1 cellular context compared by ENCODE assay signal in the genomic region with DNA sequence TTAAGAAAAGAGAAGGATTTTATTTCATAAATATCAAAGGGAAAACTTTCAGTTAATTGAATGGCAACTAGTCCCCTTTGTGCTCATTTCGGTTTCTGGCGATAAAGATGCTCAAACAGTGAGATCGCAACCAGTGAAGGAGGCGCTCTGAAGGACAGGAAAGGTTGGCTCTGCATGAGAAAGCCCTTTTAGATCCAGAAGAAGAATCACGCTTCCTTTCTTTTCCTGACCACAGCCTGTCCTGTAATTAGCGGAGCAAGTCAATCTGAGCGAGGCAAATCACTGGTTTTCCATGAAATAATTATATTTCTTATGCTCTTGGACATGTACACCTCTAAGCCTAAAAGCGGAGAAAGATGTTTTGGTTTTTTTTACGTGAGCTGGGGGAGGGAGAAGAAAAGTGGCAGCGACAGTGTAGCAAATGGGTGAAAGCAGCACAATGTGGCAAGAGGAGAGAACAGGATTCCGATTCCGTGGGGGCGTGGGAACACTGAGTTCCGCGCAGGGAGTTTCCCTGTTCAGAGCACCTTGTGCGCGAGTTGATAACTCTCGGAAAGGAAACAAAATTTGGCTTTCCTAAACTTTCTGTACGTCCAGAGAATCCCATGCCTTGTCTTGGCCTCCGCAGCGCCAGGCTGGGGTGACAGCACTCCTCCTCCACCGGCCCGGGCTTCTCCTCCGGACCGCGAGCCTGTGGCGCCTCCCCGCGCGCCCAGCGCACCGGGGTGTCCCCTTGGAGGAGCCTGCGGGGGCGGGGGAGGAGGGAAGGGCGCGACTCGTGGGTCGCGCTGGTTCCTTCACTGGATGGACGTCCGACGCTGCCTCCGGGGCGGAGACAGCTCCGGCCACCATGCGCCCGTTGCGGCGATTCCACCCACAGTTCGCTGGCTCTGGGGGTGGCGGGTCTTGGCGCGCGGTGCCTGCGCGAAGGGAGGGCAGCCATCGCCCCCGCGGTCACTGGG.
A peak's percentile ranks its signal among the peaks of the same experiment; 100 is the strongest.
TF ChIP-seq lines count a peak whose summit lies in the region.

No MANE protein-coding gene starts in this region.

TF ChIP-seq in K562, 482 proteins besides CTCF, POLR2A, EP300 and RAD21 (continued from another document and continues in another):
- TF ChIP-seq, protein P1, sequence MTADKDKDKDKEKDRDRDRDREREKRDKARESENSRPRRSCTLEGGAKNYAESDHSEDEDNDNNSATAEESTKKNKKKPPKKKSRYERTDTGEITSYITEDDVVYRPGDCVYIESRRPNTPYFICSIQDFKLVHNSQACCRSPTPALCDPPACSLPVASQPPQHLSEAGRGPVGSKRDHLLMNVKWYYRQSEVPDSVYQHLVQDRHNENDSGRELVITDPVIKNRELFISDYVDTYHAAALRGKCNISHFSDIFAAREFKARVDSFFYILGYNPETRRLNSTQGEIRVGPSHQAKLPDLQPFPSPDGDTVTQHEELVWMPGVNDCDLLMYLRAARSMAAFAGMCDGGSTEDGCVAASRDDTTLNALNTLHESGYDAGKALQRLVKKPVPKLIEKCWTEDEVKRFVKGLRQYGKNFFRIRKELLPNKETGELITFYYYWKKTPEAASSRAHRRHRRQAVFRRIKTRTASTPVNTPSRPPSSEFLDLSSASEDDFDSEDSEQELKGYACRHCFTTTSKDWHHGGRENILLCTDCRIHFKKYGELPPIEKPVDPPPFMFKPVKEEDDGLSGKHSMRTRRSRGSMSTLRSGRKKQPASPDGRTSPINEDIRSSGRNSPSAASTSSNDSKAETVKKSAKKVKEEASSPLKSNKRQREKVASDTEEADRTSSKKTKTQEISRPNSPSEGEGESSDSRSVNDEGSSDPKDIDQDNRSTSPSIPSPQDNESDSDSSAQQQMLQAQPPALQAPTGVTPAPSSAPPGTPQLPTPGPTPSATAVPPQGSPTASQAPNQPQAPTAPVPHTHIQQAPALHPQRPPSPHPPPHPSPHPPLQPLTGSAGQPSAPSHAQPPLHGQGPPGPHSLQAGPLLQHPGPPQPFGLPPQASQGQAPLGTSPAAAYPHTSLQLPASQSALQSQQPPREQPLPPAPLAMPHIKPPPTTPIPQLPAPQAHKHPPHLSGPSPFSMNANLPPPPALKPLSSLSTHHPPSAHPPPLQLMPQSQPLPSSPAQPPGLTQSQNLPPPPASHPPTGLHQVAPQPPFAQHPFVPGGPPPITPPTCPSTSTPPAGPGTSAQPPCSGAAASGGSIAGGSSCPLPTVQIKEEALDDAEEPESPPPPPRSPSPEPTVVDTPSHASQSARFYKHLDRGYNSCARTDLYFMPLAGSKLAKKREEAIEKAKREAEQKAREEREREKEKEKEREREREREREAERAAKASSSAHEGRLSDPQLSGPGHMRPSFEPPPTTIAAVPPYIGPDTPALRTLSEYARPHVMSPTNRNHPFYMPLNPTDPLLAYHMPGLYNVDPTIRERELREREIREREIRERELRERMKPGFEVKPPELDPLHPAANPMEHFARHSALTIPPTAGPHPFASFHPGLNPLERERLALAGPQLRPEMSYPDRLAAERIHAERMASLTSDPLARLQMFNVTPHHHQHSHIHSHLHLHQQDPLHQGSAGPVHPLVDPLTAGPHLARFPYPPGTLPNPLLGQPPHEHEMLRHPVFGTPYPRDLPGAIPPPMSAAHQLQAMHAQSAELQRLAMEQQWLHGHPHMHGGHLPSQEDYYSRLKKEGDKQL (CRISPR knock-in tag; IDR thresholded peaks at IDR 0.05; ENCODE audit: borderline replicate concordance): no peak
- TF ChIP-seq ZNF133 (CRISPR knock-in tag; IDR thresholded peaks at IDR 0.05) (no peak), RBBP5 (IDR thresholded peaks at IDR 0.05; ENCODE audit: borderline replicate concordance, insufficient read depth, low read length, poor library complexity, severe bottlenecking) (peak; percentile 50), RB1 (IDR thresholded peaks at IDR 0.05; ENCODE audit: low read depth) (peak; percentile 37; the same call in 1 of the 2 replicates), TSC22D4 (tag; IDR thresholded peaks at IDR 0.05) (no peak), HMG20B (CRISPR knock-in tag; IDR thresholded peaks at IDR 0.05) (no peak), HDAC2 (IDR thresholded peaks at IDR 0.05) (0 out of 2 replicates have a peak, but pooled peaks have one; percentile 28), POLR3A (IDR thresholded peaks at IDR 0.05; ENCODE audit: borderline replicate concordance, extremely low read depth, insufficient read depth, insufficient read length) (no peak), RBFOX2 (IDR thresholded peaks at IDR 0.05; ENCODE audit: low read depth, low read length) (peak; percentile 69), SAP30 (IDR thresholded peaks at IDR 0.05; ENCODE audit: borderline replicate concordance, insufficient read depth, low read depth, low read length, poor library complexity, severe bottlenecking) (peak; percentile 2), RCOR1 (IDR thresholded peaks at IDR 0.05; ENCODE audit: borderline replicate concordance in 1 of 2, low read depth in 2 of 2, low read length in 2 of 2) (0 out of 4 replicates have a peak, but pooled peaks of 1 of the 2 experiments have one; percentile 6), RUNX1 (IDR thresholded peaks at IDR 0.05; ENCODE audit: low read depth) (no peak), ATF7 (IDR thresholded peaks at IDR 0.05) (peak; percentile 14; the same call in 1 of the 2 replicates), GABPB1 (CRISPR knock-in tag; IDR thresholded peaks at IDR 0.05) (peak; percentile 54; the same call in 1 of the 2 replicates), GATA2 (CRISPR knock-in tag; IDR thresholded peaks at IDR 0.05) (no peak), PHF8 (IDR thresholded peaks at IDR 0.05; ENCODE audit: borderline replicate concordance, low read length) (peak; percentile 59; the same call in 1 of the 2 replicates), ZBTB1 (CRISPR knock-in tag; IDR thresholded peaks at IDR 0.05; ENCODE audit: borderline replicate concordance, low read depth) (0 out of 2 replicates have a peak, but pooled peaks have one; percentile 41), L3MBTL2 (IDR thresholded peaks at IDR 0.05) (peak; percentile 20), KLF1 (tag; IDR thresholded peaks at IDR 0.05) (no peak), NFYB (IDR thresholded peaks at IDR 0.05; ENCODE audit: extremely low read depth, insufficient read length) (no peak), CCNT2 (IDR thresholded peaks at IDR 0.05; ENCODE audit: borderline replicate concordance, extremely low read depth, insufficient read length, low read depth, low read length) (peak; percentile 63), NEUROD1 (IDR thresholded peaks at IDR 0.05; ENCODE audit: borderline replicate concordance, low read depth, low read length, partially characterized antibody) (no peak), NBN (IDR thresholded peaks at IDR 0.05; ENCODE audit: low read depth) (no peak), HDAC1 (IDR thresholded peaks at IDR 0.05) (peak in 1 of 2 experiments; percentile 74; a peak in 2 of 4 replicates), ZNF584 (CRISPR knock-in tag; IDR thresholded peaks at IDR 0.05; ENCODE audit: low read depth) (no peak), TARDBP (IDR thresholded peaks at IDR 0.05) (0 out of 2 replicates have a peak, but pooled peaks have one; percentile 63)
- TF ChIP-seq, protein P2, sequence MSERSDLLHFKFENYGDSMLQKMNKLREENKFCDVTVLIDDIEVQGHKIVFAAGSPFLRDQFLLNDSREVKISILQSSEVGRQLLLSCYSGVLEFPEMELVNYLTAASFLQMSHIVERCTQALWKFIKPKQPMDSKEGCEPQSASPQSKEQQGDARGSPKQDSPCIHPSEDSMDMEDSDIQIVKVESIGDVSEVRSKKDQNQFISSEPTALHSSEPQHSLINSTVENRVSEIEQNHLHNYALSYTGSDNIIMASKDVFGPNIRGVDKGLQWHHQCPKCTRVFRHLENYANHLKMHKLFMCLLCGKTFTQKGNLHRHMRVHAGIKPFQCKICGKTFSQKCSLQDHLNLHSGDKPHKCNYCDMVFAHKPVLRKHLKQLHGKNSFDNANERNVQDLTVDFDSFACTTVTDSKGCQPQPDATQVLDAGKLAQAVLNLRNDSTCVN (CRISPR knock-in tag; IDR thresholded peaks at IDR 0.05): no peak
- TF ChIP-seq, protein P3, sequence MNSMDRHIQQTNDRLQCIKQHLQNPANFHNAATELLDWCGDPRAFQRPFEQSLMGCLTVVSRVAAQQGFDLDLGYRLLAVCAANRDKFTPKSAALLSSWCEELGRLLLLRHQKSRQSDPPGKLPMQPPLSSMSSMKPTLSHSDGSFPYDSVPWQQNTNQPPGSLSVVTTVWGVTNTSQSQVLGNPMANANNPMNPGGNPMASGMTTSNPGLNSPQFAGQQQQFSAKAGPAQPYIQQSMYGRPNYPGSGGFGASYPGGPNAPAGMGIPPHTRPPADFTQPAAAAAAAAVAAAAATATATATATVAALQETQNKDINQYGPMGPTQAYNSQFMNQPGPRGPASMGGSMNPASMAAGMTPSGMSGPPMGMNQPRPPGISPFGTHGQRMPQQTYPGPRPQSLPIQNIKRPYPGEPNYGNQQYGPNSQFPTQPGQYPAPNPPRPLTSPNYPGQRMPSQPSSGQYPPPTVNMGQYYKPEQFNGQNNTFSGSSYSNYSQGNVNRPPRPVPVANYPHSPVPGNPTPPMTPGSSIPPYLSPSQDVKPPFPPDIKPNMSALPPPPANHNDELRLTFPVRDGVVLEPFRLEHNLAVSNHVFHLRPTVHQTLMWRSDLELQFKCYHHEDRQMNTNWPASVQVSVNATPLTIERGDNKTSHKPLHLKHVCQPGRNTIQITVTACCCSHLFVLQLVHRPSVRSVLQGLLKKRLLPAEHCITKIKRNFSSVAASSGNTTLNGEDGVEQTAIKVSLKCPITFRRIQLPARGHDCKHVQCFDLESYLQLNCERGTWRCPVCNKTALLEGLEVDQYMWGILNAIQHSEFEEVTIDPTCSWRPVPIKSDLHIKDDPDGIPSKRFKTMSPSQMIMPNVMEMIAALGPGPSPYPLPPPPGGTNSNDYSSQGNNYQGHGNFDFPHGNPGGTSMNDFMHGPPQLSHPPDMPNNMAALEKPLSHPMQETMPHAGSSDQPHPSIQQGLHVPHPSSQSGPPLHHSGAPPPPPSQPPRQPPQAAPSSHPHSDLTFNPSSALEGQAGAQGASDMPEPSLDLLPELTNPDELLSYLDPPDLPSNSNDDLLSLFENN (IDR thresholded peaks at IDR 0.05; ENCODE audit: low read depth in 2 of 2, low read length in 2 of 2): no peak
- TF ChIP-seq, protein P4, sequence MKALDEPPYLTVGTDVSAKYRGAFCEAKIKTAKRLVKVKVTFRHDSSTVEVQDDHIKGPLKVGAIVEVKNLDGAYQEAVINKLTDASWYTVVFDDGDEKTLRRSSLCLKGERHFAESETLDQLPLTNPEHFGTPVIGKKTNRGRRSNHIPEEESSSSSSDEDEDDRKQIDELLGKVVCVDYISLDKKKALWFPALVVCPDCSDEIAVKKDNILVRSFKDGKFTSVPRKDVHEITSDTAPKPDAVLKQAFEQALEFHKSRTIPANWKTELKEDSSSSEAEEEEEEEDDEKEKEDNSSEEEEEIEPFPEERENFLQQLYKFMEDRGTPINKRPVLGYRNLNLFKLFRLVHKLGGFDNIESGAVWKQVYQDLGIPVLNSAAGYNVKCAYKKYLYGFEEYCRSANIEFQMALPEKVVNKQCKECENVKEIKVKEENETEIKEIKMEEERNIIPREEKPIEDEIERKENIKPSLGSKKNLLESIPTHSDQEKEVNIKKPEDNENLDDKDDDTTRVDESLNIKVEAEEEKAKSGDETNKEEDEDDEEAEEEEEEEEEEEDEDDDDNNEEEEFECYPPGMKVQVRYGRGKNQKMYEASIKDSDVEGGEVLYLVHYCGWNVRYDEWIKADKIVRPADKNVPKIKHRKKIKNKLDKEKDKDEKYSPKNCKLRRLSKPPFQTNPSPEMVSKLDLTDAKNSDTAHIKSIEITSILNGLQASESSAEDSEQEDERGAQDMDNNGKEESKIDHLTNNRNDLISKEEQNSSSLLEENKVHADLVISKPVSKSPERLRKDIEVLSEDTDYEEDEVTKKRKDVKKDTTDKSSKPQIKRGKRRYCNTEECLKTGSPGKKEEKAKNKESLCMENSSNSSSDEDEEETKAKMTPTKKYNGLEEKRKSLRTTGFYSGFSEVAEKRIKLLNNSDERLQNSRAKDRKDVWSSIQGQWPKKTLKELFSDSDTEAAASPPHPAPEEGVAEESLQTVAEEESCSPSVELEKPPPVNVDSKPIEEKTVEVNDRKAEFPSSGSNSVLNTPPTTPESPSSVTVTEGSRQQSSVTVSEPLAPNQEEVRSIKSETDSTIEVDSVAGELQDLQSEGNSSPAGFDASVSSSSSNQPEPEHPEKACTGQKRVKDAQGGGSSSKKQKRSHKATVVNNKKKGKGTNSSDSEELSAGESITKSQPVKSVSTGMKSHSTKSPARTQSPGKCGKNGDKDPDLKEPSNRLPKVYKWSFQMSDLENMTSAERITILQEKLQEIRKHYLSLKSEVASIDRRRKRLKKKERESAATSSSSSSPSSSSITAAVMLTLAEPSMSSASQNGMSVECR (CRISPR knock-in tag; IDR thresholded peaks at IDR 0.05): 0 out of 2 replicates have a peak, but pooled peaks have one; percentile 12
- TF ChIP-seq, protein P5, sequence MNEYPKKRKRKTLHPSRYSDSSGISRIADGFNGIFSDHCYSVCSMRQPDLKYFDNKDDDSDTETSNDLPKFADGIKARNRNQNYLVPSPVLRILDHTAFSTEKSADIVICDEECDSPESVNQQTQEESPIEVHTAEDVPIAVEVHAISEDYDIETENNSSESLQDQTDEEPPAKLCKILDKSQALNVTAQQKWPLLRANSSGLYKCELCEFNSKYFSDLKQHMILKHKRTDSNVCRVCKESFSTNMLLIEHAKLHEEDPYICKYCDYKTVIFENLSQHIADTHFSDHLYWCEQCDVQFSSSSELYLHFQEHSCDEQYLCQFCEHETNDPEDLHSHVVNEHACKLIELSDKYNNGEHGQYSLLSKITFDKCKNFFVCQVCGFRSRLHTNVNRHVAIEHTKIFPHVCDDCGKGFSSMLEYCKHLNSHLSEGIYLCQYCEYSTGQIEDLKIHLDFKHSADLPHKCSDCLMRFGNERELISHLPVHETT (CRISPR knock-in tag; conservative IDR thresholded peaks at IDR 0.05 in 1 of 2, IDR thresholded peaks at IDR 0.05 in 1 of 2): no peak
- TF ChIP-seq, protein P6, sequence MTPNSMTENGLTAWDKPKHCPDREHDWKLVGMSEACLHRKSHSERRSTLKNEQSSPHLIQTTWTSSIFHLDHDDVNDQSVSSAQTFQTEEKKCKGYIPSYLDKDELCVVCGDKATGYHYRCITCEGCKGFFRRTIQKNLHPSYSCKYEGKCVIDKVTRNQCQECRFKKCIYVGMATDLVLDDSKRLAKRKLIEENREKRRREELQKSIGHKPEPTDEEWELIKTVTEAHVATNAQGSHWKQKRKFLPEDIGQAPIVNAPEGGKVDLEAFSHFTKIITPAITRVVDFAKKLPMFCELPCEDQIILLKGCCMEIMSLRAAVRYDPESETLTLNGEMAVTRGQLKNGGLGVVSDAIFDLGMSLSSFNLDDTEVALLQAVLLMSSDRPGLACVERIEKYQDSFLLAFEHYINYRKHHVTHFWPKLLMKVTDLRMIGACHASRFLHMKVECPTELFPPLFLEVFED (CRISPR knock-in tag; conservative IDR thresholded peaks at IDR 0.05): no peak
- TF ChIP-seq, protein P7, sequence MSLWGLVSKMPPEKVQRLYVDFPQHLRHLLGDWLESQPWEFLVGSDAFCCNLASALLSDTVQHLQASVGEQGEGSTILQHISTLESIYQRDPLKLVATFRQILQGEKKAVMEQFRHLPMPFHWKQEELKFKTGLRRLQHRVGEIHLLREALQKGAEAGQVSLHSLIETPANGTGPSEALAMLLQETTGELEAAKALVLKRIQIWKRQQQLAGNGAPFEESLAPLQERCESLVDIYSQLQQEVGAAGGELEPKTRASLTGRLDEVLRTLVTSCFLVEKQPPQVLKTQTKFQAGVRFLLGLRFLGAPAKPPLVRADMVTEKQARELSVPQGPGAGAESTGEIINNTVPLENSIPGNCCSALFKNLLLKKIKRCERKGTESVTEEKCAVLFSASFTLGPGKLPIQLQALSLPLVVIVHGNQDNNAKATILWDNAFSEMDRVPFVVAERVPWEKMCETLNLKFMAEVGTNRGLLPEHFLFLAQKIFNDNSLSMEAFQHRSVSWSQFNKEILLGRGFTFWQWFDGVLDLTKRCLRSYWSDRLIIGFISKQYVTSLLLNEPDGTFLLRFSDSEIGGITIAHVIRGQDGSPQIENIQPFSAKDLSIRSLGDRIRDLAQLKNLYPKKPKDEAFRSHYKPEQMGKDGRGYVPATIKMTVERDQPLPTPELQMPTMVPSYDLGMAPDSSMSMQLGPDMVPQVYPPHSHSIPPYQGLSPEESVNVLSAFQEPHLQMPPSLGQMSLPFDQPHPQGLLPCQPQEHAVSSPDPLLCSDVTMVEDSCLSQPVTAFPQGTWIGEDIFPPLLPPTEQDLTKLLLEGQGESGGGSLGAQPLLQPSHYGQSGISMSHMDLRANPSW (CRISPR knock-in tag; IDR thresholded peaks at IDR 0.05): no peak
